9 cellular contexts compared by ENCODE assay signal in genomic region chr3:154334973-154335420, GRCh38. TPM values are rescaled to one million over a fixed set of nuclear protein-coding genes. Genes with fewer than 3 reads are reported as not detected.
DNase-seq lines count a peak whose midpoint lies in the region; ATAC-seq, FAIRE-seq and TF ChIP-seq lines count a peak whose summit lies in the region.
"Had no signal": no experiment of that assay in that cellular context is flagged by ENCODE, and none has a peak within 500 bp of the region (broad histone marks: within the 10 kb centered on the region; RNA-seq: fewer than 3 reads in every experiment).

No MANE protein-coding gene starts in this region.

- ATAC-seq in left lung (peak; percentile 71), HG03039 (IDR thresholded peaks at IDR 0.05; ENCODE audit: unreplicated experiment) (no peak)

- H3K27ac ChIP-seq in left lung = no peak overlapping the region
- H3K27ac ChIP-seq: HL-60 had no signal

- H3K36me3 ChIP-seq in left lung = no peaks in the 10 kb centered on the region

- H3K4me3 ChIP-seq in left lung = no peak overlapping the region

- H3K4me1 ChIP-seq in left lung = no peaks in the 10 kb centered on the region

- FAIRE-seq in GM18507 (lab: Jason Lieb, UNC) = peak; percentile 5

- H3K27me3 ChIP-seq in left lung = no peaks in the 10 kb centered on the region

- peak; percentile 25 for DNase-seq in Ammon's horn (ENCODE audit: low spot score)
- no peak for DNase-seq in GM18507 (ENCODE audit: extremely low spot score, insufficient read length, low read depth)
- peak; percentile 3 for DNase-seq in NCI-H2029 (lab: John Stamatoyannopoulos, UW)
- peak; percentile 7 for DNase-seq in amniotic stem cell (lab: John Stamatoyannopoulos, UW)
- DNase-seq in left lung = no peak
- no peak for DNase-seq in T-helper 2 cell
- DNase-seq in activated effector memory CD4-positive, alpha-beta T cell treated with Interleukin-2 at 50 U/mL for 16 hours = no peak

- H3K9me3 ChIP-seq in left lung = no peaks in the 10 kb centered on the region

- peak; percentile 49 to 57 for TF ChIP-seq CTCF in left lung (IDR thresholded peaks at IDR 0.05)

- intact Hi-C loops in left lung (cut with DNase I) = no loop called here

RNA-seq across cellular contexts. Expression of gene DHX36, which starts 10.7 kb away (rescaled TPM):
- 10 to 100 TPM; 52.6 to 68.1 TPM for total RNA-seq in left lung

Comparison
In these comparisons a context has a peak if more than half of its experiments do, and no peak if none do; other contexts are left out.
1. DNase-seq: peak in Ammon's horn (single experiment), NCI-H2029 (single experiment) and amniotic stem cell (single experiment); none in GM18507 (single experiment), left lung (0 of 2), T-helper 2 cell (0 of 5) and activated effector memory CD4-positive, alpha-beta T cell treated with Interleukin-2 at 50 U/mL for 16 hours (single experiment).